8 cellular contexts compared by ENCODE assay signal in genomic region chr3:3196148-3196861, GRCh38. TPM values are rescaled to one million over a fixed set of nuclear protein-coding genes. Genes with fewer than 3 reads are reported as not detected.
DNase-seq lines count a peak whose midpoint lies in the region; ATAC-seq and TF ChIP-seq lines count a peak whose summit lies in the region.

No MANE protein-coding gene starts in this region.

- H3K27me3 Mint-ChIP-seq in progenitor cell of endocrine pancreas = peaks cover 25% of the 10 kb centered on the region

- H3K4me3 ChIP-seq in cardiac fibroblast (replicated peaks in 1 of 2; ENCODE audit: low read depth in 2 of 2, low read length in 2 of 2) = no peak overlapping the region

- H3K27ac Mint-ChIP-seq in progenitor cell of endocrine pancreas = no peak overlapping the region

- H3K36me3 Mint-ChIP-seq in progenitor cell of endocrine pancreas (ENCODE audit: insufficient read depth) = no peaks in the 10 kb centered on the region

- DNase-seq in NCI-H748 (lab: John Stamatoyannopoulos, UW; ENCODE audit: unreplicated experiment) = peak; percentile 1
- DNase-seq in NCI-H748 treated with DMSO at 0.1 percent for 48 hours (lab: John Stamatoyannopoulos, UW) = no peak
- DNase-seq in LoVo (ENCODE audit: low spot score) = peak; percentile 20
- DNase-seq in cardiac fibroblast (ENCODE audit: low read depth in 2 of 2) = peak; percentile 12 to 19
- DNase-seq in progenitor cell of endocrine pancreas (ENCODE audit: low spot score, unreplicated experiment) = no peak
- DNase-seq in EL = no peak
- DNase-seq in activated T-cell treated with anti-CD3 and anti-CD28 coated beads, Interleukin-2, amount 50 U/mL, for 1 hour = no peak

- TF ChIP-seq CTCF in cardiac fibroblast (IDR thresholded peaks at IDR 0.05; ENCODE audit: low read depth, low read length) = peak; percentile 52
- TF ChIP-seq CTCF in progenitor cell of endocrine pancreas (IDR thresholded peaks at IDR 0.05; ENCODE audit: unreplicated experiment) = peak; percentile 74

- peaks cover 11% of the 10 kb centered on the region for H3K4me1 Mint-ChIP-seq in progenitor cell of endocrine pancreas (ENCODE audit: low read depth)

- no peak for ATAC-seq in HG03354 (IDR thresholded peaks at IDR 0.05; ENCODE audit: poor library complexity, severe bottlenecking, unreplicated experiment)

- no peak overlapping the region for H3K4me3 Mint-ChIP-seq in progenitor cell of endocrine pancreas (ENCODE audit: low read depth)

- H3K9me3 Mint-ChIP-seq in progenitor cell of endocrine pancreas (ENCODE audit: low read depth) = no peaks in the 10 kb centered on the region

RNA-seq across cellular contexts. Expression of gene CRBN, which starts 16.8 kb away (rescaled TPM):
- 40.1 and 50.9 TPM in 2 replicates for total RNA-seq in progenitor cell of endocrine pancreas

Comparison
In these comparisons a context has a peak if more than half of its experiments do, and no peak if none do; other contexts are left out.
1. DNase-seq: peak in NCI-H748 (single experiment), LoVo (single experiment) and cardiac fibroblast (2 of 2); none in NCI-H748 treated with DMSO at 0.1 percent for 48 hours (single experiment), progenitor cell of endocrine pancreas (single experiment), EL (single experiment) and activated T-cell treated with anti-CD3 and anti-CD28 coated beads, Interleukin-2, amount 50 U/mL, for 1 hour (single experiment).